ENCODE assay signal across 8 cellular contexts in the genomic region with DNA sequence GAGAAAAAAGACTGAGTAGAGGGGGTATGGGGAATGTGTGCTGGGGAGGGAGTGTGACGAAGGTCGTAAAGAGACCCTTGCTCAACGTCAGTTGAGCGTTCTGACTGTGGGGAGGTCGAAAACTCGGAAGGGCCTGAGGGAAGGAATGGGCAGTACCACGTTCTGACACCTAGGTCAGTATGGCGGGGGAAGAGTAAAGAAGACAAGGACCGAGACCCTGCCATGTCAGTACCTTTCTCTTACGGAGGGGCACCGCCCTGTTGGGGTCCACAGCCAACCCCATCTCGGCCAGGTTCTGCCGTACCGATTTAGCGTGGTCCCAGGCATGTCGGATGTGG. TPM values are rescaled to one million over a fixed set of nuclear protein-coding genes. Genes with fewer than 3 reads are reported as not detected.
A peak's percentile ranks its signal among the peaks of the same experiment; 100 is the strongest.
DNase-seq lines count a peak whose midpoint lies in the region; TF ChIP-seq lines count a peak whose summit lies in the region.

No MANE protein-coding gene starts in this region.

- H3K4me1 Mint-ChIP-seq in activated naive CD4-positive, alpha-beta T cell treated with anti-CD3 and anti-CD28 coated beads, Interleukin-2, amount 10 ng/mL, durations not matched to agents 7 days and 5 days: peaks cover 34% of the 10 kb centered on the region

- peaks cover 45% of the 10 kb centered on the region for H3K36me3 ChIP-seq in neuron (ENCODE audit: insufficient read depth, low read length)

- H3K27me3 ChIP-seq in neuron (ENCODE audit: insufficient read depth, low read length): no peaks in the 10 kb centered on the region

- CTCF ChIA-PET in activated naive CD4-positive, alpha-beta T cell treated with anti-CD3 and anti-CD28 coated beads, Interleukin-2, amount 10 ng/mL, durations not matched to agents 7 days and 5 days (lab: Charles Lee): interaction anchor here (1.0 kb wide), 1 partner anchor 28 kb away, joined by 3 read pairs; no protein-coding TSS in a partner anchor

- H2AFZ ChIP-seq in neuron (ENCODE audit: low read depth, low read length): no peak overlapping the region

- TF ChIP-seq POLR2A in erythroblast (IDR thresholded peaks at IDR 0.05; ENCODE audit: low read length): no peak

- H3K9me3 Mint-ChIP-seq in activated naive CD4-positive, alpha-beta T cell treated with anti-CD3 and anti-CD28 coated beads, Interleukin-2, amount 10 ng/mL, durations not matched to agents 7 days and 5 days: no peaks in the 10 kb centered on the region

- DNase-seq in activated naive CD4-positive, alpha-beta T cell treated with anti-CD3 and anti-CD28 coated beads, Interleukin-2, amount 10 ng/mL, durations not matched to agents 7 days and 5 days: no peak
- no peak for DNase-seq in activated naive CD4-positive, alpha-beta T cell (lab: John Stamatoyannopoulos, UW)
- DNase-seq in SK-MEL-5 (ENCODE audit: low read depth, low spot score) (peak; percentile 24), erythroblast (lab: John Stamatoyannopoulos, UW) (peak; percentile 63 to 69), NCI-H748 (lab: John Stamatoyannopoulos, UW; ENCODE audit: unreplicated experiment) (no peak), occipital lobe (lab: John Stamatoyannopoulos, UW) (no peak), cerebellum (ENCODE audit: low spot score) (no peak)

- H3K27me3 Mint-ChIP-seq in activated naive CD4-positive, alpha-beta T cell treated with anti-CD3 and anti-CD28 coated beads, Interleukin-2, amount 10 ng/mL, durations not matched to agents 7 days and 5 days: no peaks in the 10 kb centered on the region

- in situ Hi-C loops in SK-MEL-5 (cut with HindIII; ENCODE audit: low pct_unique_long_range_greater_than_20kb, low sequenced_read_pairs): no loop called here

- H3K4me1 ChIP-seq in neuron (ENCODE audit: insufficient read depth, low read length): peaks cover 19% of the 10 kb centered on the region

- peak overlapping the region; percentile 69 for H3K4me3 ChIP-seq in neuron (ENCODE audit: low read length)

- H3K27ac Mint-ChIP-seq in activated naive CD4-positive, alpha-beta T cell treated with anti-CD3 and anti-CD28 coated beads, Interleukin-2, amount 10 ng/mL, durations not matched to agents 7 days and 5 days: peak overlapping the region; percentile 99

- no peaks in the 10 kb centered on the region for H3K9me3 ChIP-seq in neuron (ENCODE audit: low read length)

- peaks cover 47% of the 10 kb centered on the region for H3K36me3 Mint-ChIP-seq in activated naive CD4-positive, alpha-beta T cell treated with anti-CD3 and anti-CD28 coated beads, Interleukin-2, amount 10 ng/mL, durations not matched to agents 7 days and 5 days

- H3K4me3 Mint-ChIP-seq in activated naive CD4-positive, alpha-beta T cell treated with anti-CD3 and anti-CD28 coated beads, Interleukin-2, amount 10 ng/mL, durations not matched to agents 7 days and 5 days: peak overlapping the region; percentile 88

RNA-seq across cellular contexts. Expression of a gene that starts 0.4 kb away (rescaled TPM):
- total RNA-seq in SK-MEL-5 (2014; rRNA removed; shearing (Covaris generic)): 31.8 and 32.0 TPM in 2 replicates
- 45.6 and 52.4 TPM in 2 replicates for polyA plus RNA-seq in SK-MEL-5 (2015; cell fraction: cytosol; rRNA removed)
- 91.7 and 121 TPM in 2 replicates for polyA plus RNA-seq in SK-MEL-5 (2015; cell fraction: nucleus; rRNA removed)
- total RNA-seq in occipital lobe (5.0 TPM), cerebellum (4.9 TPM)

RNA-seq across cellular contexts. Expression of a gene that starts 0.6 kb away (rescaled TPM):
- total RNA-seq in SK-MEL-5 (2014; rRNA removed; shearing (Covaris generic)): 210 and 216 TPM in 2 replicates
- polyA plus RNA-seq in SK-MEL-5 (2015; cell fraction: cytosol; rRNA removed): 227 and 259 TPM in 2 replicates
- polyA plus RNA-seq in SK-MEL-5 (2015; cell fraction: nucleus; rRNA removed): 28.6 and 35.7 TPM in 2 replicates
- total RNA-seq in occipital lobe: 26.4 TPM
- 31.9 TPM for total RNA-seq in cerebellum

RNA-seq across cellular contexts. Expression of a gene that starts 22.7 kb away (rescaled TPM):
- total RNA-seq in SK-MEL-5 (2014; rRNA removed; shearing (Covaris generic)): 0.03 and 0.05 TPM in 2 replicates
- polyA plus RNA-seq in SK-MEL-5 (2015; cell fraction: cytosol; rRNA removed): 0.02 TPM in 1 of 2 replicates, not detected in the other
- polyA plus RNA-seq in SK-MEL-5 (2015; cell fraction: nucleus; rRNA removed): not detected in 2 replicates
- total RNA-seq in occipital lobe: 50.5 TPM
- total RNA-seq in cerebellum: 43.6 TPM

RNA-seq across cellular contexts. Expression of a gene that starts 26.4 kb away (rescaled TPM):
- total RNA-seq in SK-MEL-5 (2014; rRNA removed; shearing (Covaris generic)): 30.6 and 39.5 TPM in 2 replicates
- 71.0 and 85.6 TPM in 2 replicates for polyA plus RNA-seq in SK-MEL-5 (2015; cell fraction: cytosol; rRNA removed)
- polyA plus RNA-seq in SK-MEL-5 (2015; cell fraction: nucleus; rRNA removed): 28.4 and 35.1 TPM in 2 replicates
- total RNA-seq in occipital lobe: 97.3 TPM
- 69.3 TPM for total RNA-seq in cerebellum

RNA-seq across cellular contexts. Expression of a gene that starts 28.4 kb away (rescaled TPM):
- total RNA-seq in SK-MEL-5 (2014; rRNA removed; shearing (Covaris generic)): 51.5 and 58.3 TPM in 2 replicates
- polyA plus RNA-seq in SK-MEL-5 (2015; cell fraction: cytosol; rRNA removed): 46.9 and 50.4 TPM in 2 replicates
- 8.1 and 9.4 TPM in 2 replicates for polyA plus RNA-seq in SK-MEL-5 (2015; cell fraction: nucleus; rRNA removed)
- total RNA-seq in occipital lobe (42.0 TPM), cerebellum (34.5 TPM)

Comparison
In these comparisons a context has a peak if more than half of its experiments do, and no peak if none do; other contexts are left out.
1. DNase-seq: peak in SK-MEL-5 (single experiment) and erythroblast (2 of 2); none in activated naive CD4-positive, alpha-beta T cell treated with anti-CD3 and anti-CD28 coated beads, Interleukin-2, amount 10 ng/mL, durations not matched to agents 7 days and 5 days (single experiment), activated naive CD4-positive, alpha-beta T cell (0 of 4), NCI-H748 (single experiment), occipital lobe (single experiment) and cerebellum (single experiment).
2. RNA of a gene that starts 22.7 kb away (total RNA-seq): 50.5 TPM in occipital lobe (single experiment) and 43.6 TPM in cerebellum (single experiment); 0.03 to 0.05 TPM in SK-MEL-5; every median in the first group is over 10 times any median in the second.